2 cellular contexts compared by ENCODE assay signal in the genomic region with DNA sequence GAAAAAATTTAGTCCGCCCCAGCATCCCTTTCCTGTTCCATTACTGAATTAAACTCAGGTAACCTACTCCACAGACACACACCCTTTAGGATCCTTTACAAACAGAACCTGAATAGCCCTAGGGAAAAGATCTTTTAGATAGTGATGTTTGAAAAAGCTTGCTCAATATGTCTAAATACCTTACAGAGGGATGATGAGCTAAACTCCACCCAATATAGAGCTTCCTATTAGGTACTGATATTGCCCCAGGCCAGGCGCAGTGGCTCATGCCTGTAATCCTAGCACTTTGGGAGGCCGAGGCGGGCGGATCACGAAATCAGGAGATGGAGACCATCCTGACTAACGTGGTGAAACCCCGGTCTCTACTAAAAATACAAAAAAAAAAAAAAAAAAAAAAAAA.
TF ChIP-seq lines count a peak whose summit lies in the region.

No MANE protein-coding gene starts in this region.

TF ChIP-seq in liver, 16 proteins besides CTCF, POLR2A, EP300 and RAD21:
- TF ChIP-seq GABPA (IDR thresholded peaks at IDR 0.05 in 1 of 2, conservative IDR thresholded peaks at IDR 0.05 in 1 of 2) (no peak), RXRA (IDR thresholded peaks at IDR 0.05) (peak; percentile 12 to 14)

TF ChIP-seq in HepG2, 621 proteins besides CTCF, POLR2A, EP300 and RAD21:
- TF ChIP-seq KDM2A (CRISPR knock-in tag; IDR thresholded peaks at IDR 0.05; ENCODE audit: borderline replicate concordance, low read depth) = no peak
